8 cellular contexts compared by ENCODE assay signal in the genomic region with DNA sequence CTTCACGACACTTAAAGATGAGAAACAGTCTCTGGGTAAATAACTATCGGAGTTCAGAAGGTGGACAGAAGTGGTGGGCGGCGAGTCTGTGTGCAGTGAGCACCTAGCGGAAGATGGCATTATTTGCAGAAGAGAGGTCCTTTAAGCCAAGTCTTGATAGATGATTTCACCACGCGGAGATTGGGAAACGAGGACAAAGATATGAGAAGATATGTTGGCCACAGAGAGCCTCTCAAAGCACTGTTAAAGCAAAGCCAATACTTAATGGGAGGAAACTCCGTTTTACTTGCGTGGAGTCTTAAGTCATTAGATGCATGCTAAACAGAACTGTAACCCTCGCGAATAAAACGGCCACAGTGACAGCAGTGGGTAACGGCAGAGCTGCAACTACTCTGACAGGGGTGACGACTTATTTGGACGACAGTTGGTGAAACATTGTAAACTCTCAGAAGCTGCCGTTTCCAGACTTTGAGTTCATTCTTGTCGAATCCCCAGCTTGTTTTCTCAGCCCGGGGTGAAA. TPM values are rescaled to one million over a fixed set of nuclear protein-coding genes. Genes with fewer than 3 reads are reported as not detected.
DNase-seq lines count a peak whose midpoint lies in the region; ATAC-seq, FAIRE-seq and TF ChIP-seq lines count a peak whose summit lies in the region.

No MANE protein-coding gene starts in this region.

- no peaks in the 10 kb centered on the region for H3K9me1 ChIP-seq in keratinocyte (ENCODE audit: control insufficient read depth, extremely low read depth, insufficient read depth, low read length)

- FAIRE-seq in keratinocyte (lab: Jason Lieb, UNC) = peak; percentile 9

- no peaks in the 10 kb centered on the region for H4K20me1 ChIP-seq in keratinocyte (ENCODE audit: control insufficient read depth, extremely low read depth, insufficient read depth, low read length)

- peak overlapping the region; percentile 79 for H2AFZ ChIP-seq in keratinocyte (ENCODE audit: control insufficient read depth, low read length)

- H3K4me2 ChIP-seq in keratinocyte (ENCODE audit: control insufficient read depth, extremely low read depth, insufficient read depth, low read depth, low read length) = peak overlapping the region; percentile 70

- no peaks in the 10 kb centered on the region for H3K36me3 ChIP-seq in keratinocyte (ENCODE audit: control insufficient read depth in 2 of 2, extremely low read depth in 1 of 2, insufficient read depth in 2 of 2, low read length in 2 of 2)

- peak overlapping the region; percentile 91 for H3K4me3 ChIP-seq in astrocyte of the cerebellum (ENCODE audit: low read depth, low read length)
- H3K4me3 ChIP-seq in keratinocyte (ENCODE audit: control insufficient read depth in 2 of 3, extremely low read depth in 1 of 3, insufficient read depth in 2 of 3, low read depth in 1 of 3, low read length in 3 of 3) = peak overlapping the region; percentile 87 to 98 (median 89)

- dilution Hi-C loops in keratinocyte (cut with MboI; ENCODE audit: extremely low pct_ligation_motif_present, low sequenced_read_pairs) = no loop called here

- peak overlapping the region; percentile 93 for H3K9ac ChIP-seq in keratinocyte (ENCODE audit: control insufficient read depth, extremely low read depth, insufficient read depth, low read length)

- peak; percentile 23 for ATAC-seq in GM19452 (IDR thresholded peaks at IDR 0.05; ENCODE audit: unreplicated experiment)
- peak; percentile 41 for ATAC-seq in SK-N-SH treated with all-trans-retinoic acid at 6 μM for 48 hours
- ATAC-seq in GM21381 (IDR thresholded peaks at IDR 0.05; ENCODE audit: unreplicated experiment) = no peak

- peak; percentile 69 to 76 for DNase-seq in AML-193 (lab: John Stamatoyannopoulos, UW)
- DNase-seq in KBM-7 = peak; percentile 76
- no peak for DNase-seq in astrocyte of the cerebellum (ENCODE audit: low read depth)
- no peak for DNase-seq in keratinocyte (ENCODE audit: low read depth, low spot score)
- DNase-seq in stimulated activated CD4-positive, alpha-beta T cell treated with anti-CD3 and anti-CD28 coated beads, Interleukin-4, amount 100 ng/mL, for 1 hour = peak; percentile 42

- H3K9me3 ChIP-seq in keratinocyte (ENCODE audit: control insufficient read depth, low read depth, low read length) = no peaks in the 10 kb centered on the region

- H3K79me2 ChIP-seq in keratinocyte (ENCODE audit: control insufficient read depth, insufficient read depth, low read length) = peaks cover 41% of the 10 kb centered on the region

- no peak for TF ChIP-seq CTCF in astrocyte of the cerebellum (IDR thresholded peaks at IDR 0.05; ENCODE audit: low read depth, low read length, missing control alignments)
- TF ChIP-seq CTCF in keratinocyte (optimal IDR thresholded peaks at IDR 0.05 in 1 of 3, IDR thresholded peaks at IDR 0.05 in 1 of 3, conservative IDR thresholded peaks at IDR 0.05 in 1 of 3; ENCODE audit: extremely low read depth in 1 of 3, insufficient read depth in 2 of 3, low read length in 3 of 3) = peak in 2 of 3 experiments; percentile 22 to 40

- no peaks in the 10 kb centered on the region for H3K27me3 ChIP-seq in keratinocyte (ENCODE audit: control insufficient read depth, extremely low read depth, insufficient read depth, low read length)

- in situ Hi-C loops in KBM-7 (cut with MboI; ENCODE audit: low pct_unique_long_range_greater_than_20kb, low sequenced_read_pairs) = no loop called here
- in situ Hi-C loops in astrocyte of the cerebellum (cut with HindIII; ENCODE audit: low sequenced_read_pairs) = no loop called here

- H3K4me1 ChIP-seq in keratinocyte (ENCODE audit: control insufficient read depth, extremely low read depth, insufficient read depth, low read length) = peaks cover 8% of the 10 kb centered on the region

- peak overlapping the region; percentile 86 for H3K27ac ChIP-seq in keratinocyte (ENCODE audit: control insufficient read depth, insufficient read depth, low read length)

TF ChIP-seq in SK-N-SH treated with all-trans-retinoic acid at 6 μM for 48 hours, 23 proteins besides CTCF, POLR2A, EP300 and RAD21:
- TF ChIP-seq RARB (CRISPR knock-in tag; IDR thresholded peaks at IDR 0.05) (peak; percentile 57; the same call in 1 of the 2 replicates), ZNF70 (CRISPR knock-in tag; IDR thresholded peaks at IDR 0.05) (no peak)
- TF ChIP-seq, protein P1, sequence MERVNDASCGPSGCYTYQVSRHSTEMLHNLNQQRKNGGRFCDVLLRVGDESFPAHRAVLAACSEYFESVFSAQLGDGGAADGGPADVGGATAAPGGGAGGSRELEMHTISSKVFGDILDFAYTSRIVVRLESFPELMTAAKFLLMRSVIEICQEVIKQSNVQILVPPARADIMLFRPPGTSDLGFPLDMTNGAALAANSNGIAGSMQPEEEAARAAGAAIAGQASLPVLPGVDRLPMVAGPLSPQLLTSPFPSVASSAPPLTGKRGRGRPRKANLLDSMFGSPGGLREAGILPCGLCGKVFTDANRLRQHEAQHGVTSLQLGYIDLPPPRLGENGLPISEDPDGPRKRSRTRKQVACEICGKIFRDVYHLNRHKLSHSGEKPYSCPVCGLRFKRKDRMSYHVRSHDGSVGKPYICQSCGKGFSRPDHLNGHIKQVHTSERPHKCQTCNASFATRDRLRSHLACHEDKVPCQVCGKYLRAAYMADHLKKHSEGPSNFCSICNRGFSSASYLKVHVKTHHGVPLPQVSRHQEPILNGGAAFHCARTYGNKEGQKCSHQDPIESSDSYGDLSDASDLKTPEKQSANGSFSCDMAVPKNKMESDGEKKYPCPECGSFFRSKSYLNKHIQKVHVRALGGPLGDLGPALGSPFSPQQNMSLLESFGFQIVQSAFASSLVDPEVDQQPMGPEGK (CRISPR knock-in tag; IDR thresholded peaks at IDR 0.05; ENCODE audit: borderline replicate concordance) = no peak
- TF ChIP-seq, protein P2, sequence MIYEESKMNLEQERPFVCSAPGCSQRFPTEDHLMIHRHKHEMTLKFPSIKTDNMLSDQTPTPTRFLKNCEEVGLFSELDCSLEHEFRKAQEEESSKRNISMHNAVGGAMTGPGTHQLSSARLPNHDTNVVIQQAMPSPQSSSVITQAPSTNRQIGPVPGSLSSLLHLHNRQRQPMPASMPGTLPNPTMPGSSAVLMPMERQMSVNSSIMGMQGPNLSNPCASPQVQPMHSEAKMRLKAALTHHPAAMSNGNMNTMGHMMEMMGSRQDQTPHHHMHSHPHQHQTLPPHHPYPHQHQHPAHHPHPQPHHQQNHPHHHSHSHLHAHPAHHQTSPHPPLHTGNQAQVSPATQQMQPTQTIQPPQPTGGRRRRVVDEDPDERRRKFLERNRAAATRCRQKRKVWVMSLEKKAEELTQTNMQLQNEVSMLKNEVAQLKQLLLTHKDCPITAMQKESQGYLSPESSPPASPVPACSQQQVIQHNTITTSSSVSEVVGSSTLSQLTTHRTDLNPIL (CRISPR knock-in tag; IDR thresholded peaks at IDR 0.05; ENCODE audit: low read depth) = no peak

RNA-seq across cellular contexts. Expression of a gene that starts 0.6 kb away (rescaled TPM):
- 7.5 to 12.0 TPM (median 8.2 TPM) in 3 replicates for polyA plus RNA-seq in keratinocyte
- polyA plus RNA-seq in keratinocyte (2011; ENCODE audit: low read depth) = 131 TPM
- 4.2 and 7.4 TPM in 2 replicates for polyA plus RNA-seq in keratinocyte (2011; cell fraction: cytosol; rRNA removed)
- 14.1 and 20.8 TPM in 2 replicates for polyA plus RNA-seq in keratinocyte (2011; cell fraction: nucleus; rRNA removed)
- 9.8 and 11.1 TPM in 2 replicates for polyA plus RNA-seq in keratinocyte (2012; ENCODE audit: low replicate concordance)
- 18.1 to 26.2 TPM (median 20.9 TPM) in 3 replicates for polyA minus RNA-seq in keratinocyte
- polyA minus RNA-seq in keratinocyte (2011; cell fraction: cytosol; rRNA and poly(A)+ RNA removed) = 11.1 TPM
- 31.4 and 61.7 TPM in 2 replicates for polyA minus RNA-seq in keratinocyte (2011; cell fraction: nucleus; rRNA and poly(A)+ RNA removed)

Comparison
In these comparisons a context has a peak if more than half of its experiments do, and no peak if none do; other contexts are left out.
1. DNase-seq: peak in AML-193 (2 of 2), KBM-7 (single experiment) and stimulated activated CD4-positive, alpha-beta T cell treated with anti-CD3 and anti-CD28 coated beads, Interleukin-4, amount 100 ng/mL, for 1 hour (single experiment); none in astrocyte of the cerebellum (single experiment) and keratinocyte (single experiment).